Comparison of ENCODE assay signal across 9 cellular contexts in genomic region chr2:196268022-196268421, GRCh38.
DNase-seq lines count a peak whose midpoint lies in the region; ATAC-seq and TF ChIP-seq lines count a peak whose summit lies in the region.
"Had no signal": no experiment of that assay in that cellular context is flagged by ENCODE, and none has a peak within 500 bp of the region (broad histone marks: within the 10 kb centered on the region; RNA-seq: fewer than 3 reads in every experiment).

No MANE protein-coding gene starts in this region.

- no peaks in the 10 kb centered on the region for H3K9me3 ChIP-seq in OCI-LY7 (ENCODE audit: low read length)
- no peaks in the 10 kb centered on the region for H3K9me3 ChIP-seq in colonic mucosa
- no peaks in the 10 kb centered on the region for H3K9me3 ChIP-seq in parathyroid adenoma (ENCODE audit: control insufficient read depth, low read length)

- H3K4me3 ChIP-seq in OCI-LY7 (ENCODE audit: low read depth, low read length, poor library complexity, severe bottlenecking) (peak overlapping the region; percentile 36), colonic mucosa (no peak overlapping the region), parathyroid adenoma (ENCODE audit: low read depth, low read length) (no peak overlapping the region)

- H3K9me2 ChIP-seq in OCI-LY7 (ENCODE audit: insufficient read depth, low read length) = no peaks in the 10 kb centered on the region

- DNase-seq in OCI-LY7 (ENCODE audit: low spot score) (no peak), colonic mucosa (no peak)
- no peak for DNase-seq in activated CD4-positive, alpha-beta T cell treated with anti-CD3 and anti-CD28 coated beads, Interleukin-2, amount 50 U/mL, for 4 hours
- no peak for DNase-seq in NK-92 treated with Interleukin-12 subunit alpha and Interleukin-12 subunit beta, amount 100 ng/mL, for 24 hours (lab: John Stamatoyannopoulos, UW)
- DNase-seq: NCI-H524 had no signal

- H3K27me3 ChIP-seq in colonic mucosa (no peaks in the 10 kb centered on the region), parathyroid adenoma (ENCODE audit: control insufficient read depth, insufficient read depth, low read length) (no peaks in the 10 kb centered on the region)

- peak overlapping the region; percentile 66 for H3K4me2 ChIP-seq in OCI-LY7 (ENCODE audit: low read length)
- H3K4me2 ChIP-seq in parathyroid adenoma (ENCODE audit: low read length) = peak overlapping the region; percentile 23

- H3K4me1 ChIP-seq in OCI-LY7 (ENCODE audit: insufficient read depth, low read length, poor library complexity, severe bottlenecking) (peaks cover 89% of the 10 kb centered on the region), colonic mucosa (no peaks in the 10 kb centered on the region), parathyroid adenoma (peaks cover 7% of the 10 kb centered on the region)

- no TSS peak for BruUV-seq in OCI-LY7 (replicated peaks; lab: Mats Ljungman, UMichigan)

- H3K9ac ChIP-seq in colonic mucosa (ENCODE audit: low read depth in 2 of 2, low read length in 2 of 2) (no peak overlapping the region), parathyroid adenoma (no peak overlapping the region)

- ATAC-seq in GM18861 (IDR thresholded peaks at IDR 0.05; ENCODE audit: unreplicated experiment) (peak; percentile 6), HG03159 (IDR thresholded peaks at IDR 0.05; ENCODE audit: unreplicated experiment) (no peak), GM19351 (IDR thresholded peaks at IDR 0.05; ENCODE audit: unreplicated experiment) (no peak)

- H3K79me2 ChIP-seq in OCI-LY7 (ENCODE audit: insufficient read depth, low read depth, low read length) (peaks cover 8% of the 10 kb centered on the region; the same call in 1 of the 2 replicates), parathyroid adenoma (no peaks in the 10 kb centered on the region)

- no peak for TF ChIP-seq CTCF in OCI-LY7 (conservative IDR thresholded peaks at IDR 0.05; ENCODE audit: low read length)
- no peak for TF ChIP-seq CTCF in colonic mucosa (IDR thresholded peaks at IDR 0.05)
- TF ChIP-seq CTCF in parathyroid adenoma (IDR thresholded peaks at IDR 0.05) = no peak

- CTCF ChIA-PET in OCI-LY7 (lab: Charles Lee; ENCODE audit: unreplicated experiment) = no interaction called here

- POLR2A ChIA-PET in OCI-LY7 (lab: Charles Lee) = interaction anchor here (0.6 to 4.7 kb wide), 10 partner anchors 8 to 105 kb away, joined by 3 to 31 read pairs (median 5); no protein-coding TSS in a partner anchor

- H3K36me3 ChIP-seq in OCI-LY7 (ENCODE audit: insufficient read depth, low read length) (no peaks in the 10 kb centered on the region), colonic mucosa (no peaks in the 10 kb centered on the region), parathyroid adenoma (ENCODE audit: control insufficient read depth, insufficient read depth, low read length) (no peaks in the 10 kb centered on the region)

- intact Hi-C loops in OCI-LY7 (cut with micrococcal nuclease; ENCODE audit: unreplicated experiment) (loop anchor here (5.0 kb wide), 1 partner anchor 611 kb away; the partner anchor contains the start of gene SLC39A10), colonic mucosa (cut with DNase I) (no loop called here)

- peak overlapping the region; percentile 98 for H2AFZ ChIP-seq in OCI-LY7 (ENCODE audit: low read length)
- H2AFZ ChIP-seq in parathyroid adenoma = no peak overlapping the region

- peak overlapping the region; percentile 66 for H3K27ac ChIP-seq in OCI-LY7 (ENCODE audit: low read depth, low read length, poor library complexity, severe bottlenecking)
- peak overlapping the region; percentile 35 for H3K27ac ChIP-seq in colonic mucosa
- peak overlapping the region; percentile 24 for H3K27ac ChIP-seq in parathyroid adenoma

- H4K20me1 ChIP-seq in OCI-LY7 (ENCODE audit: insufficient read depth, low read length) = no peaks in the 10 kb centered on the region
